Comparison of ENCODE assay signal across 8 cellular contexts in the genomic region with DNA sequence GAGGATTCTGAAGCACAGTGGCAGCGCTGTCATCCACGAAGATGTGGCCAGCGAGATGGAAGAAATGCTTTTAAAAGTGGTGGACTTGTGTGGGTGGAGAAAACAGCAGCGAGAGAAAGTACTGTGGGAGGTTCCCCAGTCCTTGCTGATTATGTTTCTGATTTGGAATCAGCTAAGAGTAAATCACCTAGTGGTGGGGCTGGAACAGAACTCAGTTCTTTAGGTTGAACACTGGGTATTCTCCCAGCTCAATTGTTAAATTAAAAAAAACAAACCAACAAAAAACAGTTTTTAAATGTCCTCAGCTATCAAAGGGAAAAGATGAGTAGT. TPM values are rescaled to one million over a fixed set of nuclear protein-coding genes. Genes with fewer than 3 reads are reported as not detected.
DNase-seq lines count a peak whose midpoint lies in the region; FAIRE-seq and TF ChIP-seq lines count a peak whose summit lies in the region.

No MANE protein-coding gene starts in this region.

- peak overlapping the region; percentile 87 to 91 for H3K27ac ChIP-seq in tibial artery

- DNase-seq in NCI-H82 (lab: John Stamatoyannopoulos, UW): peak; percentile 48
- no peak for DNase-seq in NCI-H82 treated with DMSO at 0.1 percent for 48 hours (lab: John Stamatoyannopoulos, UW; ENCODE audit: unreplicated experiment)
- DNase-seq in H7: no peak
- DNase-seq in NAMALWA (ENCODE audit: low spot score): peak; percentile 71
- DNase-seq in bronchial epithelial cell (ENCODE audit: low read depth): peak; percentile 29
- DNase-seq in lower leg skin (ENCODE audit: low spot score in 2 of 2): no peak
- DNase-seq in tibial artery: no peak
- no peak for DNase-seq in globus pallidus (ENCODE audit: low spot score)

- peaks cover 0 to 38% (median 14%) of the 10 kb centered on the region in 4 donors for H3K4me1 ChIP-seq in tibial artery

- TF ChIP-seq CTCF in bronchial epithelial cell (IDR thresholded peaks at IDR 0.05; ENCODE audit: insufficient read depth, low read length, severe bottlenecking) (peak; percentile 8), lower leg skin (IDR thresholded peaks at IDR 0.05) (no peak), tibial artery (IDR thresholded peaks at IDR 0.05) (peak; percentile 19 to 30)

- H3K27me3 ChIP-seq in H7 (ENCODE audit: control insufficient read depth, insufficient read depth, low read length) (peaks cover 10% of the 10 kb centered on the region; the same call in 1 of the 2 replicates), bronchial epithelial cell (ENCODE audit: control insufficient read depth, insufficient read depth, low read length) (no peaks in the 10 kb centered on the region), tibial artery (peaks cover 0 to 8% of the 10 kb centered on the region in 2 donors)

- no peak for TF ChIP-seq POLR2A in lower leg skin (IDR thresholded peaks at IDR 0.05)

- intact Hi-C loops in lower leg skin (cut with DNase I; ENCODE audit: low total_unique reads): no loop called here
- intact Hi-C loops in tibial artery (cut with DNase I; ENCODE audit: low total_unique reads): no loop called here

- H3K4me3 ChIP-seq in H7 (ENCODE audit: insufficient read depth, low read depth, low read length): peak overlapping the region; percentile 63
- peak overlapping the region; percentile 79 for H3K4me3 ChIP-seq in bronchial epithelial cell (ENCODE audit: low read depth, low read length)
- peak overlapping the region; percentile 47 for H3K4me3 ChIP-seq in lower leg skin (ENCODE audit: low read depth, poor library complexity, severe bottlenecking)
- H3K4me3 ChIP-seq in tibial artery: peak overlapping the region; percentile 63

- no peaks in the 10 kb centered on the region for H3K9me3 ChIP-seq in tibial artery

- no peak for FAIRE-seq in bronchial epithelial cell (lab: Jason Lieb, UNC)

- WGBS in lower leg skin, 2 donors: 0% methylated on average over 4 of the region's 4 CpGs

- H3K36me3 ChIP-seq in H7 (replicated peaks; ENCODE audit: control insufficient read depth, insufficient read depth, low read length) (peaks cover 2% of the 10 kb centered on the region), bronchial epithelial cell (ENCODE audit: control insufficient read depth, insufficient read depth, low read length) (no peaks in the 10 kb centered on the region), tibial artery (peaks cover 0 to 10% (median 0%) of the 10 kb centered on the region in 3 donors)

RNA-seq across cellular contexts. Expression of a gene that starts 0.5 kb away (rescaled TPM):
- 12.0 and 16.4 TPM in 2 replicates for total RNA-seq in H7 (2014; rRNA removed; shearing (Covaris generic))
- 13.7 and 16.8 TPM in 2 replicates for total RNA-seq in bronchial epithelial cell
- total RNA-seq in lower leg skin: 10 to 100 TPM in 1 of 4 donors, 1 to 10 TPM in 3; 9.0 to 23.4 (median 9.2) TPM

Comparison
In these comparisons a context has a peak if more than half of its experiments do, and no peak if none do; other contexts are left out.
1. DNase-seq: peak in NCI-H82 (single experiment), NAMALWA (single experiment) and bronchial epithelial cell (single experiment); none in NCI-H82 treated with DMSO at 0.1 percent for 48 hours (single experiment), H7 (single experiment), lower leg skin (0 of 2), tibial artery (0 of 2) and globus pallidus (single experiment).
2. CTCF ChIP-seq: peak in bronchial epithelial cell (single experiment) and tibial artery (2 of 2); none in lower leg skin (0 of 3).
3. Peak in every context shown above with its lines, with median percentiles within 50 percentile points of each other: H3K4me3 ChIP-seq.